In genomic region chr14:98886982-98887381, GRCh38 we compare ENCODE assay signal across 23 cellular contexts.
A peak's percentile ranks its signal among the peaks of the same experiment; 100 is the strongest.
DNase-seq lines count a peak whose midpoint lies in the region; ATAC-seq and TF ChIP-seq lines count a peak whose summit lies in the region.
"Had no signal": no experiment of that assay in that cellular context is flagged by ENCODE, and none has a peak within 500 bp of the region (broad histone marks: within the 10 kb centered on the region; RNA-seq: fewer than 3 reads in every experiment).

No MANE protein-coding gene starts in this region.

- DNase-seq in Calu3 (peak; percentile 10), LoVo (ENCODE audit: low spot score) (peak; percentile 6), epithelial cell of esophagus (ENCODE audit: low read depth) (peak; percentile 58), neuronal stem cell (ENCODE audit: low spot score) (no peak), putamen (ENCODE audit: low spot score) (no peak)
- DNase-seq: CD4-positive, CD25-positive, alpha-beta regulatory T cell; COR-L47; GDM1; IMR-90; Karpas-422; MM.1S; NCI-H1092 treated with DMSO at 0.1 percent for 48 hours; NCI-H146; NCI-H2081 treated with DMSO at 0.1 percent for 48 hours; NCI-H510A; NCI-H748 treated with DMSO at 0.1 percent for 48 hours; NK-92 treated with Interleukin-12 subunit alpha and Interleukin-12 subunit beta, amount 100 ng/mL, for 24 hours; SHP77 treated with DMSO at 0.1 percent for 48 hours had no signal

- H2BK120ac ChIP-seq in neuronal stem cell (ENCODE audit: low read depth, low read length), result no peak overlapping the region

- H2AK5ac ChIP-seq in neuronal stem cell (ENCODE audit: low read depth, low read length), result peak overlapping the region; percentile 87

- no peaks in the 10 kb centered on the region for H3K79me1 ChIP-seq in neuronal stem cell (ENCODE audit: low read depth, low read length)

- peaks cover 0 to 3% of the 10 kb centered on the region in 2 donors for H3K9me3 ChIP-seq in neuronal stem cell (replicated peaks in 1 of 2; ENCODE audit: control insufficient read depth in 2 of 2, insufficient read depth in 1 of 2, low read depth in 1 of 2, low read length in 2 of 2)

- H2BK15ac ChIP-seq in neuronal stem cell (ENCODE audit: low read length), result peak overlapping the region; percentile 71

- peaks cover 0 to 14% of the 10 kb centered on the region in 2 donors for H3K4me1 ChIP-seq in neuronal stem cell (ENCODE audit: control insufficient read depth in 2 of 2, insufficient read depth in 1 of 2, low read depth in 1 of 2, low read length in 2 of 2)

- TF ChIP-seq CTCF in Calu3 (IDR thresholded peaks at IDR 0.05; ENCODE audit: unreplicated experiment) (no peak), epithelial cell of esophagus (IDR thresholded peaks at IDR 0.05; ENCODE audit: insufficient read depth, low read depth, low read length, missing control alignments) (no peak)

- peak overlapping the region; percentile 10 for H4K91ac ChIP-seq in neuronal stem cell (ENCODE audit: low read depth, low read length, poor library complexity)

- H3K9ac ChIP-seq in neuronal stem cell (ENCODE audit: low read depth, low read length, poor library complexity), result no peak overlapping the region

- H3K4ac ChIP-seq in neuronal stem cell (ENCODE audit: low read length), result no peak overlapping the region

- H4K8ac ChIP-seq in neuronal stem cell (ENCODE audit: low read depth, low read length), result peak overlapping the region; percentile 99

- H2BK5ac ChIP-seq in neuronal stem cell (ENCODE audit: low read length), result peak overlapping the region; percentile 7

- H3K4me1 Mint-ChIP-seq in Calu3 (ENCODE audit: low read depth, unreplicated experiment), result peaks cover 10% of the 10 kb centered on the region
- H3K4me1 Mint-ChIP-seq: B cell had no signal

- peak overlapping the region; percentile 2 for H3K14ac ChIP-seq in neuronal stem cell (ENCODE audit: low read length)

- H3K27ac Mint-ChIP-seq in Calu3 (ENCODE audit: unreplicated experiment), result no peak overlapping the region
- H3K27ac Mint-ChIP-seq: B cell, GM23338 had no signal

- CTCF ChIA-PET in Calu3 (lab: Charles Lee), result no interaction called here

- no peaks in the 10 kb centered on the region for H3K36me3 ChIP-seq in neuronal stem cell (replicated peaks in 1 of 2; ENCODE audit: control insufficient read depth in 2 of 2, insufficient read depth in 2 of 2, low read length in 2 of 2)

- H2BK12ac ChIP-seq in neuronal stem cell (ENCODE audit: low read length), result no peak overlapping the region

- H3K27me3 Mint-ChIP-seq in Calu3 (ENCODE audit: unreplicated experiment), result peaks cover 11% of the 10 kb centered on the region
- H3K27me3 Mint-ChIP-seq: B cell had no signal

- H3K23ac ChIP-seq in neuronal stem cell (ENCODE audit: low read depth, low read length, poor library complexity), result no peak overlapping the region

- no TSS peak for BruUV-seq in Calu3 (replicated peaks; lab: Mats Ljungman, UMichigan)

- peak overlapping the region; percentile 53 for H3K18ac ChIP-seq in neuronal stem cell (ENCODE audit: low read length)

- H3K4me2 ChIP-seq in neuronal stem cell (ENCODE audit: insufficient read depth, low read length, poor library complexity, severe bottlenecking), result no peak overlapping the region
- H3K4me2 ChIP-seq: GM23338 had no signal

- peaks cover 0 to 3% (median 0%) of the 10 kb centered on the region in 3 experiments for H3K27me3 ChIP-seq in neuronal stem cell (ENCODE audit: control insufficient read depth in 3 of 3, insufficient read depth in 3 of 3, low read depth in 1 of 3, low read length in 3 of 3)

- H3K27ac ChIP-seq in neuronal stem cell (replicated peaks; ENCODE audit: low read length), result no peak overlapping the region

- no peaks in the 10 kb centered on the region for H3K9me3 Mint-ChIP-seq in Calu3 (ENCODE audit: low read depth, unreplicated experiment)

- intact Hi-C loops in Calu3 (cut with micrococcal nuclease; ENCODE audit: unreplicated experiment), result no loop called here

- H2AFZ ChIP-seq in neuronal stem cell (ENCODE audit: low read length), result no peak overlapping the region
- H2AFZ ChIP-seq: GM23338 had no signal

- H3K36me3 Mint-ChIP-seq in Calu3 (ENCODE audit: insufficient read depth, unreplicated experiment), result no peaks in the 10 kb centered on the region

- WGBS in neuronal stem cell (ENCODE audit: extremely low coverage in 2 of 2, insufficient read length in 2 of 2, insufficient replicate concordance in 1 of 2), 2 donors, result no CpG with 5 or more reads among the region's 8 CpGs

- no peak overlapping the region for H3K4me3 Mint-ChIP-seq in Calu3 (ENCODE audit: low read depth, unreplicated experiment)
- H3K4me3 Mint-ChIP-seq: B cell; CD4-positive, CD25-positive, alpha-beta regulatory T cell; GM23338 had no signal

- H3K4me3 ChIP-seq in epithelial cell of esophagus (ENCODE audit: low read length), result no peak overlapping the region
- H3K4me3 ChIP-seq in neuronal stem cell (ENCODE audit: low read length in 2 of 2), result no peak overlapping the region
- H3K4me3 ChIP-seq: GM23338 had no signal

- ATAC-seq in GM19467 (IDR thresholded peaks at IDR 0.05; ENCODE audit: unreplicated experiment), result no peak
- ATAC-seq in HG02763 (IDR thresholded peaks at IDR 0.05; ENCODE audit: unreplicated experiment), result no peak
- ATAC-seq in GM18858 (IDR thresholded peaks at IDR 0.05; ENCODE audit: unreplicated experiment), result no peak
- ATAC-seq: GM23338 had no signal

Comparison
In these comparisons a context has a peak if more than half of its experiments do, and no peak if none do; other contexts are left out.
1. DNase-seq: peak in Calu3 (single experiment), LoVo (single experiment) and epithelial cell of esophagus (single experiment); none in neuronal stem cell (single experiment) and putamen (single experiment).